In genomic region chr22:39256186-39256552, GRCh38 we compare ENCODE assay signal across 21 cellular contexts. TPM values are rescaled to one million over a fixed set of nuclear protein-coding genes. Genes with fewer than 3 reads are reported as not detected.
DNase-seq lines count a peak whose midpoint lies in the region; ATAC-seq, FAIRE-seq and TF ChIP-seq lines count a peak whose summit lies in the region.
"Had no signal": no experiment of that assay in that cellular context is flagged by ENCODE, and none has a peak within 500 bp of the region (broad histone marks: within the 10 kb centered on the region; RNA-seq: fewer than 3 reads in every experiment).

No MANE protein-coding gene starts in this region.

- H3K9ac ChIP-seq in H1 (replicated peaks in 1 of 4; ENCODE audit: extremely low read depth in 1 of 4, low read depth in 3 of 4, low read length in 3 of 4) = no peak overlapping the region

- H2BK120ac ChIP-seq in H1 (replicated peaks; ENCODE audit: low read depth, low read length) = no peak overlapping the region

- H3K27me3 ChIP-seq in Panc1 (ENCODE audit: control insufficient read depth, insufficient read depth, low read length) (no peaks in the 10 kb centered on the region), H1 (replicated peaks in 1 of 4; ENCODE audit: control insufficient read depth in 3 of 4, extremely low read depth in 1 of 4, insufficient read depth in 3 of 4, low read length in 3 of 4) (peaks cover 0 to 10% (median 4%) of the 10 kb centered on the region in 4 experiments; a peak in 3 of 7 replicates)

- no peak for TF ChIP-seq POLR2A in H1 (IDR thresholded peaks at IDR 0.05; ENCODE audit: control extremely low read depth in 1 of 2, low read depth in 2 of 2, low read length in 2 of 2)

- H4K8ac ChIP-seq in H1 (ENCODE audit: extremely low read depth, insufficient read depth, low read length) = no peak overlapping the region; the same call in 1 of the 2 replicates

- no peak for ATAC-seq in activated CD4-positive, alpha-beta T cell treated with anti-CD3 and anti-CD28 coated beads for 36 hours
- ATAC-seq in Panc1 = no peak
- no peak for ATAC-seq in stimulated activated memory B cell treated with anti-CD40 and anti-IgM and Interleukin-4, amounts not matched to agents 10 μg/mL and 1 μg/mL and 100 μg/mL, for 72 hours
- ATAC-seq in activated CD8-positive, alpha-beta T cell treated with anti-CD3 and anti-CD28 coated beads, Interleukin-2, amount 10 ng/mL, durations not matched to agents 7 days and 5 days = no peak
- ATAC-seq in HG02588 (IDR thresholded peaks at IDR 0.05; ENCODE audit: unreplicated experiment) = no peak
- no peak for ATAC-seq in HG03039 (IDR thresholded peaks at IDR 0.05; ENCODE audit: unreplicated experiment)

- H3K23ac ChIP-seq in H1 (ENCODE audit: insufficient read length) = no peak overlapping the region

- H4K91ac ChIP-seq in H1 (replicated peaks; ENCODE audit: insufficient read length, low read length) = peak overlapping the region; percentile 1

- CTCF ChIA-PET in activated CD4-positive, alpha-beta T cell treated with anti-CD3 and anti-CD28 coated beads for 36 hours (lab: Charles Lee) = no interaction called here
- CTCF ChIA-PET in Panc1 (lab: Charles Lee) = no interaction called here
- CTCF ChIA-PET in H1 (lab: Charles Lee; ENCODE audit: partially characterized antibody) = interaction anchor here (0.9 to 1.7 kb wide), 5 partner anchors 11 to 41 kb away, joined by 3 to 6 read pairs (median 4); partner anchors contain the start of gene PDGFB
- CTCF ChIA-PET in activated CD8-positive, alpha-beta T cell treated with anti-CD3 and anti-CD28 coated beads, Interleukin-2, amount 10 ng/mL, durations not matched to agents 7 days and 5 days (lab: Charles Lee) = interaction anchor here (1.1 kb wide), 1 partner anchor 55 kb away, joined by 3 read pairs; no protein-coding TSS in a partner anchor

- no peak overlapping the region for H4K5ac ChIP-seq in H1 (ENCODE audit: insufficient read length, low read depth, low read length)

- in situ Hi-C loops in Panc1 (cut with HindIII; ENCODE audit: low pct_unique_long_range_greater_than_20kb, low sequenced_read_pairs) = no loop called here

- H4K20me1 ChIP-seq in H1 (replicated peaks in 1 of 2; ENCODE audit: control insufficient read depth in 1 of 2, insufficient read depth in 2 of 2, low read length in 2 of 2) = no peaks in the 10 kb centered on the region

- no peak overlapping the region for H2BK15ac ChIP-seq in H1 (ENCODE audit: low read length)

- peaks cover 58% of the 10 kb centered on the region for H3K4me1 ChIP-seq in Panc1 (ENCODE audit: control insufficient read depth, insufficient read depth, low read length)
- peaks cover 0 to 23% (median 15%) of the 10 kb centered on the region in 4 experiments; a peak in 6 of 7 replicates for H3K4me1 ChIP-seq in H1 (replicated peaks in 1 of 4; ENCODE audit: control insufficient read depth in 3 of 4, insufficient read depth in 4 of 4, low read length in 3 of 4)
- H3K4me1 ChIP-seq: HAP-1 had no signal

- no peaks in the 10 kb centered on the region for H3K79me2 ChIP-seq in H1 (ENCODE audit: control insufficient read depth in 1 of 2, insufficient read depth in 2 of 2, low read length in 2 of 2)

- no TSS peak for BruUV-seq in Panc1 (replicated peaks; lab: Mats Ljungman, UMichigan)

- FAIRE-seq in H1 (lab: Jason Lieb, UNC) = no peak
- FAIRE-seq: G401.6 had no signal

- H3K56ac ChIP-seq in H1 (replicated peaks; ENCODE audit: insufficient read length, low read depth, low read length) = no peak overlapping the region

- no peaks in the 10 kb centered on the region for H3K79me1 ChIP-seq in H1 (ENCODE audit: low read depth, low read length)

- 0 out of 2 replicates have a peak overlapping the region, but pooled peaks have one; percentile 24 for H2AK5ac ChIP-seq in H1 (ENCODE audit: low read depth, low read length)

- peaks cover 2% of the 10 kb centered on the region for H3K27me3 Mint-ChIP-seq in activated CD4-positive, alpha-beta T cell treated with anti-CD3 and anti-CD28 coated beads, Interleukin-2, amount 10 ng/mL, durations not matched to agents 24 days and 14 days
- H3K27me3 Mint-ChIP-seq in activated CD4-positive, alpha-beta T cell treated with anti-CD3 and anti-CD28 coated beads for 36 hours = peaks cover 15% of the 10 kb centered on the region
- peaks cover 50% of the 10 kb centered on the region for H3K27me3 Mint-ChIP-seq in stimulated activated memory B cell treated with anti-CD40 and anti-IgM and Interleukin-4, amounts not matched to agents 10 μg/mL and 1 μg/mL and 100 μg/mL, for 72 hours
- peaks cover 8% of the 10 kb centered on the region for H3K27me3 Mint-ChIP-seq in activated CD8-positive, alpha-beta T cell treated with anti-CD3 and anti-CD28 coated beads, Interleukin-2, amount 10 ng/mL, durations not matched to agents 7 days and 5 days (ENCODE audit: low read depth)

- POLR2A ChIA-PET in activated CD4-positive, alpha-beta T cell treated with anti-CD3 and anti-CD28 coated beads for 36 hours (lab: Charles Lee) = no interaction called here
- POLR2A ChIA-PET in Panc1 (lab: Charles Lee) = interaction anchor here (0.8 kb wide), 1 partner anchor 31 kb away, joined by 3 read pairs; no protein-coding TSS in a partner anchor
- POLR2A ChIA-PET in H1 (lab: Charles Lee; ENCODE audit: partially characterized antibody) = interaction anchor here (1.1 to 4.6 kb wide), 2 partner anchors 55 to 61 kb away, joined by 3 to 40 read pairs; partner anchors contain the start of gene RPL3
- POLR2A ChIA-PET in activated CD8-positive, alpha-beta T cell treated with anti-CD3 and anti-CD28 coated beads, Interleukin-2, amount 10 ng/mL, durations not matched to agents 7 days and 5 days (lab: Charles Lee) = no interaction called here

- H3K27ac ChIP-seq in Panc1 (ENCODE audit: low read length) (peak overlapping the region; percentile 88), H1 (ENCODE audit: low read depth, low read length) (no peak overlapping the region)

- intact Hi-C loops in activated CD4-positive, alpha-beta T cell treated with anti-CD3 and anti-CD28 coated beads, Interleukin-2, amount 10 ng/mL, durations not matched to agents 24 days and 14 days (cut with micrococcal nuclease) = no loop called here
- intact Hi-C loops in activated CD4-positive, alpha-beta T cell treated with anti-CD3 and anti-CD28 coated beads for 36 hours (cut with DNase I, micrococcal nuclease) = no loop called here
- intact Hi-C loops in Panc1 (cut with micrococcal nuclease; ENCODE audit: unreplicated experiment) = loop anchor here (5.0 kb wide), 1 partner anchor 36 kb away; no protein-coding TSS in a partner anchor

- H2BK12ac ChIP-seq in H1 (ENCODE audit: low read depth, low read length) = 0 out of 2 replicates have a peak overlapping the region, but pooled peaks have one; percentile 80

- no peak for TF ChIP-seq EP300 in H1 (IDR thresholded peaks at IDR 0.05; ENCODE audit: borderline replicate concordance in 1 of 2, low read depth in 2 of 2, low read length in 2 of 2)

- no peak overlapping the region for H2BK20ac ChIP-seq in H1 (ENCODE audit: low read length)

- H3K36me3 ChIP-seq in Panc1 (ENCODE audit: control insufficient read depth, insufficient read depth, low read length) = no peaks in the 10 kb centered on the region
- no peaks in the 10 kb centered on the region for H3K36me3 ChIP-seq in H1 (ENCODE audit: control insufficient read depth in 2 of 4, insufficient read depth in 4 of 4, low read length in 3 of 4)
- H3K36me3 ChIP-seq: HAP-1 had no signal

- H3K9me3 ChIP-seq in Panc1 (ENCODE audit: control insufficient read depth, insufficient read depth, low read depth, low read length) (no peaks in the 10 kb centered on the region), H1 (ENCODE audit: insufficient read depth in 2 of 2, low read depth in 1 of 2, low read length in 1 of 2) (peaks cover 0 to under 1% of the 10 kb centered on the region in 2 experiments; a peak in 1 of 4 replicates)
- H3K9me3 ChIP-seq: HAP-1 had no signal

- H3K14ac ChIP-seq in H1 (ENCODE audit: insufficient read length) = no peak overlapping the region

- no peak overlapping the region for H3K4me3 Mint-ChIP-seq in activated CD4-positive, alpha-beta T cell treated with anti-CD3 and anti-CD28 coated beads, Interleukin-2, amount 10 ng/mL, durations not matched to agents 24 days and 14 days
- no peak overlapping the region for H3K4me3 Mint-ChIP-seq in activated CD4-positive, alpha-beta T cell treated with anti-CD3 and anti-CD28 coated beads for 36 hours
- no peak overlapping the region for H3K4me3 Mint-ChIP-seq in stimulated activated memory B cell treated with anti-CD40 and anti-IgM and Interleukin-4, amounts not matched to agents 10 μg/mL and 1 μg/mL and 100 μg/mL, for 72 hours
- no peak overlapping the region for H3K4me3 Mint-ChIP-seq in activated CD8-positive, alpha-beta T cell treated with anti-CD3 and anti-CD28 coated beads, Interleukin-2, amount 10 ng/mL, durations not matched to agents 7 days and 5 days
- H3K4me3 Mint-ChIP-seq: B cell had no signal

- no peak for TF ChIP-seq CTCF in Panc1 (IDR thresholded peaks at IDR 0.05)
- no peak for TF ChIP-seq CTCF in H1 (IDR thresholded peaks at IDR 0.05; ENCODE audit: control extremely low read depth in 1 of 3, insufficient read depth in 1 of 3, low read depth in 1 of 3, low read length in 3 of 3)

- H3K4me1 Mint-ChIP-seq in activated CD4-positive, alpha-beta T cell treated with anti-CD3 and anti-CD28 coated beads, Interleukin-2, amount 10 ng/mL, durations not matched to agents 24 days and 14 days = peaks cover 26% of the 10 kb centered on the region
- peaks cover 24% of the 10 kb centered on the region for H3K4me1 Mint-ChIP-seq in activated CD4-positive, alpha-beta T cell treated with anti-CD3 and anti-CD28 coated beads for 36 hours
- peaks cover 22% of the 10 kb centered on the region for H3K4me1 Mint-ChIP-seq in stimulated activated memory B cell treated with anti-CD40 and anti-IgM and Interleukin-4, amounts not matched to agents 10 μg/mL and 1 μg/mL and 100 μg/mL, for 72 hours
- peaks cover 33% of the 10 kb centered on the region for H3K4me1 Mint-ChIP-seq in activated CD8-positive, alpha-beta T cell treated with anti-CD3 and anti-CD28 coated beads, Interleukin-2, amount 10 ng/mL, durations not matched to agents 7 days and 5 days (ENCODE audit: low read depth)

- H3K4me3 ChIP-seq in Panc1 (ENCODE audit: low read depth in 2 of 2, low read length in 2 of 2) (no peak overlapping the region), H1 (ENCODE audit: extremely low read depth in 1 of 4, insufficient read depth in 2 of 4, low read depth in 3 of 4, low read length in 4 of 4) (no peak overlapping the region)
- H3K4me3 ChIP-seq: HAP-1 had no signal

- no peak overlapping the region for H2AFZ ChIP-seq in H1 (ENCODE audit: low read length)

- WGBS in H1 (ENCODE audit: extremely low coverage in 1 of 2, insufficient coverage in 1 of 2, insufficient read length in 1 of 2, insufficient replicate concordance in 2 of 2, low coverage in 1 of 2, low lambda C conversion rate in 2 of 2, missing lambda C conversion rate in 1 of 2), 2 experiments = 87% methylated on average over 9 of the region's 11 CpGs; no CpG with 5 or more reads in 1 of the 2 experiments

- H2BK5ac ChIP-seq in H1 (ENCODE audit: low read depth, low read length) = no peak overlapping the region

- H3K36me3 Mint-ChIP-seq in activated CD4-positive, alpha-beta T cell treated with anti-CD3 and anti-CD28 coated beads, Interleukin-2, amount 10 ng/mL, durations not matched to agents 24 days and 14 days (ENCODE audit: low read depth) = no peaks in the 10 kb centered on the region
- H3K36me3 Mint-ChIP-seq in activated CD4-positive, alpha-beta T cell treated with anti-CD3 and anti-CD28 coated beads for 36 hours (ENCODE audit: low read depth) = no peaks in the 10 kb centered on the region
- H3K36me3 Mint-ChIP-seq in stimulated activated memory B cell treated with anti-CD40 and anti-IgM and Interleukin-4, amounts not matched to agents 10 μg/mL and 1 μg/mL and 100 μg/mL, for 72 hours = peaks cover 5% of the 10 kb centered on the region
- no peaks in the 10 kb centered on the region for H3K36me3 Mint-ChIP-seq in activated CD8-positive, alpha-beta T cell treated with anti-CD3 and anti-CD28 coated beads, Interleukin-2, amount 10 ng/mL, durations not matched to agents 7 days and 5 days (ENCODE audit: low read depth)

- no peak for DNase-seq in activated CD4-positive, alpha-beta T cell treated with anti-CD3 and anti-CD28 coated beads, Interleukin-2, amount 10 ng/mL, durations not matched to agents 24 days and 14 days
- DNase-seq in activated CD4-positive, alpha-beta T cell treated with anti-CD3 and anti-CD28 coated beads for 36 hours = no peak
- DNase-seq in Panc1 (ENCODE audit: low read depth, low spot score) = no peak
- no peak for DNase-seq in H1 (ENCODE audit: low read depth in 1 of 2, low spot score in 2 of 2)
- DNase-seq in activated CD8-positive, alpha-beta T cell treated with anti-CD3 and anti-CD28 coated beads, Interleukin-2, amount 10 ng/mL, durations not matched to agents 7 days and 5 days = no peak
- DNase-seq: 8988T, DMS 273 treated with DMSO at 0.1 percent for 48 hours, KG1, MV-4-11, NCI-H1417, NCI-H187, NCI-H2227 treated with DMSO at 0.1 percent for 48 hours, NCI-H510A treated with DMSO at 0.1 percent for 48 hours, NCI-H774, RPMI8226 had no signal

- H3K4me2 ChIP-seq in H1 (ENCODE audit: insufficient read depth in 1 of 2, low read depth in 2 of 2, low read length in 2 of 2) = no peak overlapping the region

- TF ChIP-seq RAD21 in H1 (IDR thresholded peaks at IDR 0.05 in 1 of 2, conservative IDR thresholded peaks at IDR 0.05 in 1 of 2; ENCODE audit: low read depth in 2 of 2, low read length in 2 of 2) = no peak

- peaks cover 3% of the 10 kb centered on the region for H3K9me3 Mint-ChIP-seq in activated CD4-positive, alpha-beta T cell treated with anti-CD3 and anti-CD28 coated beads, Interleukin-2, amount 10 ng/mL, durations not matched to agents 24 days and 14 days
- peaks cover 2% of the 10 kb centered on the region for H3K9me3 Mint-ChIP-seq in activated CD4-positive, alpha-beta T cell treated with anti-CD3 and anti-CD28 coated beads for 36 hours (ENCODE audit: low read depth)
- H3K9me3 Mint-ChIP-seq in stimulated activated memory B cell treated with anti-CD40 and anti-IgM and Interleukin-4, amounts not matched to agents 10 μg/mL and 1 μg/mL and 100 μg/mL, for 72 hours = peaks cover 5% of the 10 kb centered on the region
- H3K9me3 Mint-ChIP-seq in activated CD8-positive, alpha-beta T cell treated with anti-CD3 and anti-CD28 coated beads, Interleukin-2, amount 10 ng/mL, durations not matched to agents 7 days and 5 days (ENCODE audit: insufficient read depth) = no peaks in the 10 kb centered on the region

- no peak overlapping the region for H3K18ac ChIP-seq in H1 (ENCODE audit: extremely low read depth, low read length)

- H3K4ac ChIP-seq in H1 (replicated peaks; ENCODE audit: insufficient read length, low read depth, low read length) = no peak overlapping the region

- no peaks in the 10 kb centered on the region; the same call in 1 of the 2 replicates for H3K23me2 ChIP-seq in H1 (ENCODE audit: low read depth, low read length)

- peak overlapping the region; percentile 65 for H3K27ac Mint-ChIP-seq in activated CD4-positive, alpha-beta T cell treated with anti-CD3 and anti-CD28 coated beads, Interleukin-2, amount 10 ng/mL, durations not matched to agents 24 days and 14 days
- no peak overlapping the region for H3K27ac Mint-ChIP-seq in activated CD4-positive, alpha-beta T cell treated with anti-CD3 and anti-CD28 coated beads for 36 hours
- H3K27ac Mint-ChIP-seq in stimulated activated memory B cell treated with anti-CD40 and anti-IgM and Interleukin-4, amounts not matched to agents 10 μg/mL and 1 μg/mL and 100 μg/mL, for 72 hours = peak overlapping the region; percentile 78
- H3K27ac Mint-ChIP-seq in activated CD8-positive, alpha-beta T cell treated with anti-CD3 and anti-CD28 coated beads, Interleukin-2, amount 10 ng/mL, durations not matched to agents 7 days and 5 days = no peak overlapping the region
- H3K27ac Mint-ChIP-seq: B cell had no signal

RNA-seq across cellular contexts. Expression of gene PDGFB, which starts 11.4 kb away (rescaled TPM):
- 2.2 and 2.3 TPM in 2 replicates for total RNA-seq in activated CD4-positive, alpha-beta T cell treated with anti-CD3 and anti-CD28 coated beads, Interleukin-2, amount 10 ng/mL, durations not matched to agents 24 days and 14 days
- total RNA-seq in activated CD4-positive, alpha-beta T cell treated with anti-CD3 and anti-CD28 coated beads for 36 hours = 1 to 10 TPM; 2.5 to 3.4 TPM
- total RNA-seq in Panc1 (2021; ENCODE audit: unreplicated experiment) = 78.0 TPM
- 109 TPM for polyA plus RNA-seq in Panc1 (2012; ENCODE audit: insufficient read length)
- total RNA-seq in H1 (2021; fragmentation: NEBNext Ultra II Directional; extraction: Animal tissue kit (Norgen Biotek cat#: 25700)) = 8.5 and 9.6 TPM in 2 replicates
- polyA plus RNA-seq in H1 (2011; rRNA removed) = 3.9 and 5.5 TPM in 2 replicates
- polyA plus RNA-seq in H1 (2011; cell fraction: cytosol; rRNA removed) = 6.1 TPM
- polyA plus RNA-seq in H1 (2011; cell fraction: nucleus; rRNA removed) = 10.9 TPM
- polyA plus RNA-seq in H1 (2012, experiment 1 of 2) = 2.6 to 3.9 TPM (median 3.8 TPM) in 4 replicates
- polyA plus RNA-seq in H1 (2012, experiment 2 of 2) = 4.1 TPM
- polyA plus RNA-seq in H1 (2013, experiment 1 of 2) = 4.9 TPM
- 6.0 TPM for polyA plus RNA-seq in H1 (2013, experiment 2 of 2)
- 3.0 and 5.3 TPM in 2 replicates for polyA minus RNA-seq in H1 (2011; rRNA and poly(A)+ RNA removed)
- polyA minus RNA-seq in H1 (2011; cell fraction: cytosol; rRNA and poly(A)+ RNA removed) = 5.7 TPM
- polyA minus RNA-seq in H1 (2011; cell fraction: nucleus; rRNA and poly(A)+ RNA removed) = 3.5 TPM
- total RNA-seq in activated CD8-positive, alpha-beta T cell treated with anti-CD3 and anti-CD28 coated beads, Interleukin-2, amount 10 ng/mL, durations not matched to agents 7 days and 5 days = under 1 TPM; 0.18 to 0.34 TPM
- total RNA-seq: B cell had no signal

Comparison
In these comparisons a context has a peak if more than half of its experiments do, and no peak if none do; other contexts are left out.
1. H3K27ac Mint-ChIP-seq: peak in activated CD4-positive, alpha-beta T cell treated with anti-CD3 and anti-CD28 coated beads, Interleukin-2, amount 10 ng/mL, durations not matched to agents 24 days and 14 days (single experiment) and stimulated activated memory B cell treated with anti-CD40 and anti-IgM and Interleukin-4, amounts not matched to agents 10 μg/mL and 1 μg/mL and 100 μg/mL, for 72 hours (single experiment); none in activated CD4-positive, alpha-beta T cell treated with anti-CD3 and anti-CD28 coated beads for 36 hours (single experiment) and activated CD8-positive, alpha-beta T cell treated with anti-CD3 and anti-CD28 coated beads, Interleukin-2, amount 10 ng/mL, durations not matched to agents 7 days and 5 days (single experiment).
2. CTCF ChIA-PET loops: an anchor here in H1 (0.9 to 1.7 kb wide) and activated CD8-positive, alpha-beta T cell treated with anti-CD3 and anti-CD28 coated beads, Interleukin-2, amount 10 ng/mL, durations not matched to agents 7 days and 5 days (1.1 kb wide); none called in activated CD4-positive, alpha-beta T cell treated with anti-CD3 and anti-CD28 coated beads for 36 hours and Panc1.
3. POLR2A ChIA-PET loops: an anchor here in Panc1 (0.8 kb wide) and H1 (1.1 to 4.6 kb wide); none called in activated CD4-positive, alpha-beta T cell treated with anti-CD3 and anti-CD28 coated beads for 36 hours and activated CD8-positive, alpha-beta T cell treated with anti-CD3 and anti-CD28 coated beads, Interleukin-2, amount 10 ng/mL, durations not matched to agents 7 days and 5 days.